In genomic region chr3:26376131-26376530, GRCh38 we compare ENCODE assay signal across 17 cellular contexts.
"Had no signal": no experiment of that assay in that cellular context is flagged by ENCODE, and none has a peak within 500 bp of the region (broad histone marks: within the 10 kb centered on the region; RNA-seq: fewer than 3 reads in every experiment).

No MANE protein-coding gene starts in this region.

- H3K27ac ChIP-seq: foreskin keratinocyte, heart left ventricle, sigmoid colon, skin epidermis, stomach, thoracic aorta, transverse colon had no signal

- DNase-seq: central memory CD4-positive, alpha-beta T cell; erythroblast; foreskin keratinocyte; heart left ventricle; left colon; left ventricle myocardium superior; naive thymus-derived CD4-positive, alpha-beta T cell; occipital lobe; posterior cingulate gyrus; sigmoid colon; stimulated activated CD4-positive, alpha-beta T cell treated with anti-CD3 and anti-CD28 coated beads, Interleukin-2, amount 100 ng/mL, for 24 hours; stimulated activated naive CD4-positive, alpha-beta T cell; stomach; substantia nigra; transverse colon had no signal

- H3K9me3 ChIP-seq: heart left ventricle, sigmoid colon, stomach, thoracic aorta, transverse colon had no signal

- H3K4me3 ChIP-seq: heart left ventricle, sigmoid colon, skin epidermis, stomach, thoracic aorta, transverse colon had no signal

- H3K27me3 ChIP-seq: foreskin keratinocyte, heart left ventricle, sigmoid colon, stomach, transverse colon had no signal

- H3K4me1 ChIP-seq: foreskin keratinocyte, heart left ventricle, sigmoid colon, stomach, transverse colon had no signal

- ATAC-seq: foreskin keratinocyte; heart left ventricle; left colon; left ventricle myocardium superior; naive thymus-derived CD4-positive, alpha-beta T cell had no signal

- H3K36me3 ChIP-seq: heart left ventricle, sigmoid colon, stomach, thoracic aorta, transverse colon had no signal
